1 cellular context compared by ENCODE assay signal in the genomic region with DNA sequence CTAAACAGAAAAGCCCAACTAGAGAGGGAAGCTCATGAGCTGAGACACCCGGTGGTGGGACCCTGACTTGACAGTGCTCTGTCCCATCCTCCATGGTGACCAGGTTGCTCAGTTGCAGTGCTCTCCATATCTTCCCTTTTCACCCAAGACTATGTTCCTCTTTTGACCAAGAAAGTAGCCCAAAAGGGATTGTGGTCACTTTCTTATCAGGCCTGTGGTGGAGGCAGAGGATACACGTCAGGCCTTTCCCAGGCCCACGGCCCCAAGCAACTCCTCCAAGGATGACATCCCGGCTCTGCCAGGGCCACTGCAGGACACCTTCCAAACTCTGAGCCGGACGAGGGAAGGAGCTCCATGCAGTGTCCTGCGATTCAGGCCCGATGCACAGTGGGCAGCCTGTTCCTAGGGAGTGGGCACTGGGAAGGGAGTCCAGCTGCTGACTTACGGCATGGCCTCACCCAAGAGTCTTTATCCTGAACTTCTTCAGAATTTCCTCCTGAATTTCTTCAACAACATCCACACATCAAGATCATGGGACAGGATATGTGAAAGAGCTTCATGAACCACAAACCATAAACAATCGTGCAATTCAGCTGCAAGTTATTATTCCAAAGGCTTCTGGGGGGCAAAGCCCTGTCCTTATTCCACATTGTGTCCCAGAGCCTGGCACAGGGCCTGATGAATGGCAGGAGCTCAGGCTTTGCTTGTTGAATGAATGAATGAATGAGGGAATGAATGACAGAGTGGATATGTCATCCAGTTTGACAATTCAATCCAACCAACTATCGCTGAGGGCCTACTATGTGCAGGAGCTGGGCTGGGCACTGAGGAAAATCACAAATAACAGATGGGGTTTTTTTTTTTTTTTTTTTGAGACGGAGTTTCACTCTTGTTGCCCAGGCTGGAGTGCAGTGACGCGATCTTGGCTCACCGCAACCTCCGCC.
TF ChIP-seq lines count a peak whose summit lies in the region.

No MANE protein-coding gene starts in this region.

TF ChIP-seq in K562, 482 proteins besides CTCF, POLR2A, EP300 and RAD21 (continued from another document and continues in another):
- TF ChIP-seq ATF1 (CRISPR knock-in tag; IDR thresholded peaks at IDR 0.05): no peak
- peak; percentile 77 for TF ChIP-seq ATF1 (tag; IDR thresholded peaks at IDR 0.05)
- TF ChIP-seq, protein P1, sequence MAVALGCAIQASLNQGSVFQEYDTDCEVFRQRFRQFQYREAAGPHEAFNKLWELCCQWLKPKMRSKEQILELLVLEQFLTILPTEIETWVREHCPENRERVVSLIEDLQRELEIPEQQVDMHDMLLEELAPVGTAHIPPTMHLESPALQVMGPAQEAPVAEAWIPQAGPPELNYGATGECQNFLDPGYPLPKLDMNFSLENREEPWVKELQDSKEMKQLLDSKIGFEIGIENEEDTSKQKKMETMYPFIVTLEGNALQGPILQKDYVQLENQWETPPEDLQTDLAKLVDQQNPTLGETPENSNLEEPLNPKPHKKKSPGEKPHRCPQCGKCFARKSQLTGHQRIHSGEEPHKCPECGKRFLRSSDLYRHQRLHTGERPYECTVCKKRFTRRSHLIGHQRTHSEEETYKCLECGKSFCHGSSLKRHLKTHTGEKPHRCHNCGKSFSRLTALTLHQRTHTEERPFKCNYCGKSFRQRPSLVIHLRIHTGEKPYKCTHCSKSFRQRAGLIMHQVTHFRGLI (CRISPR knock-in tag; IDR thresholded peaks at IDR 0.05): no peak
- TF ChIP-seq RNF2 (IDR thresholded peaks at IDR 0.05): no peak
- TF ChIP-seq, protein P2, sequence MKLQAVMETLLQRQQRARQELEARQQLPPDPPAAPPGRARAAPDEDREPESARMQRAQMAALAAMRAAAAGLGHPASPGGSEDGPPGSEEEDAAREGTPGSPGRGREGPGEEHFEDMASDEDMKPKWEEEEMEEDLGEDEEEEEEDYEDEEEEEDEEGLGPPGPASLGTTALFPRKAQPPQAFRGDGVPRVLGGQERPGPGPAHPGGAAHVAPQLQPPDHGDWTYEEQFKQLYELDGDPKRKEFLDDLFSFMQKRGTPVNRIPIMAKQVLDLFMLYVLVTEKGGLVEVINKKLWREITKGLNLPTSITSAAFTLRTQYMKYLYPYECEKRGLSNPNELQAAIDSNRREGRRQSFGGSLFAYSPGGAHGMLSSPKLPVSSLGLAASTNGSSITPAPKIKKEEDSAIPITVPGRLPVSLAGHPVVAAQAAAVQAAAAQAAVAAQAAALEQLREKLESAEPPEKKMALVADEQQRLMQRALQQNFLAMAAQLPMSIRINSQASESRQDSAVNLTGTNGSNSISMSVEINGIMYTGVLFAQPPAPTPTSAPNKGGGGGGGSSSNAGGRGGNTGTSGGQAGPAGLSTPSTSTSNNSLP (IDR thresholded peaks at IDR 0.05; ENCODE audit: borderline replicate concordance, low read depth, low read length): no peak
- TF ChIP-seq MTA2 (IDR thresholded peaks at IDR 0.05; ENCODE audit: low read depth): peak; percentile 51
- TF ChIP-seq FOXK1 (CRISPR knock-in tag; IDR thresholded peaks at IDR 0.05; ENCODE audit: borderline replicate concordance): no peak
- TF ChIP-seq, protein P3, sequence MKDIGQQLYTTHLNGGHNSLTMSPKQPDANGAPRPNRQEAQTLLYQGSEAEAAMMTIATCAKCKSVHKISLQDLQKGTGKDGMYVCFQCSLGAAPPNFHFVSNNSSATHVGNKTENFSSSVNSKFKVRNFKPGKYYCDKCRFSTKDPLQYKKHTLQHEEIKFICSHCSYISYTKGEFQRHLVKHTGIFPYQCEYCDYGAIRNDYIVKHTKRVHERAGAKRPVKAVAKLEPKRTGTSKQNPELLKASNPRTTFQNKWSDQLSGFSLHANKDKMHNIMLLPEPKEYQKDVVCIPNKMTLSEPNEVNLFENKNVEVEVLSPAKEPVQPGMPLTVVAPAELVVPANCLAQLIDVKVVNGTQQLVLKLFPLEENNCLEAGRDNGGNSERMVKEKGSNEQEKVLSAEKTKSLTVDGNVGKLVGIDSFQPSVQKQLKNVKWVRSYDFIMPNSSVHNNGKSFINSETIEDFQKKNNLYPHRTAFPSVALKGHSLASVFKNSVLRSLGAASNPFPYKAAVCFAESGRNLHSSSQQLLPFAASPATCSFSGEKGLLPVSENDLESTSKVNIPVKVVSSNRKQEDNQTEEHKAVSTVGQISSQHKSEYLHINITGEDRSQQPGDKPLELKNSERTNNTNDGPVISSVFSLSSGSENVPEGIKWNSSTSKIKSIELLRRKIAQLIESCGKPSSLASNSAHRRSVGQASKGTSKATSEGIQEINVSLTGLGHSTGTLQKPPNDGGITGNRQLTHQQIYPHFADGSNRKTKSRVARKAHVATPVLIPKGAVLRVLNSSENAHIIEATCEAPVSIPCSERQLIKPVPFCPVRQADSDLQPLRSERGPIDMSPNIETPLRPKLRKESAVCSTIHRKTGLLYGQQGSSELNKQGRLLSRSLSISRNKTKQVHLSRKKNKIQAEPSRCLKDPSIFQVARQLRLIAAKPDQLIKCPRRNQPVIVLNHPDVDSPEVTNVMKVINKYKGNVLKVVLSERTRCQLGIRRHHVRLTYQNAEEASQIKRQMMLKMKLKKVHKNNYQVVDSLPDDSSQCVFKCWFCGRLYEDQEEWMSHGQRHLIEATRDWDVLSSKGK (CRISPR knock-in tag; IDR thresholded peaks at IDR 0.05): no peak
- TF ChIP-seq PTRF (tag; IDR thresholded peaks at IDR 0.05): no peak
- TF ChIP-seq ZNF583 (CRISPR knock-in tag; IDR thresholded peaks at IDR 0.05): no peak
- TF ChIP-seq XRCC3 (IDR thresholded peaks at IDR 0.05): no peak
- TF ChIP-seq SOX6 (IDR thresholded peaks at IDR 0.05): peak; percentile 72; the same call in 1 of the 2 replicates
- TF ChIP-seq, protein P4, sequence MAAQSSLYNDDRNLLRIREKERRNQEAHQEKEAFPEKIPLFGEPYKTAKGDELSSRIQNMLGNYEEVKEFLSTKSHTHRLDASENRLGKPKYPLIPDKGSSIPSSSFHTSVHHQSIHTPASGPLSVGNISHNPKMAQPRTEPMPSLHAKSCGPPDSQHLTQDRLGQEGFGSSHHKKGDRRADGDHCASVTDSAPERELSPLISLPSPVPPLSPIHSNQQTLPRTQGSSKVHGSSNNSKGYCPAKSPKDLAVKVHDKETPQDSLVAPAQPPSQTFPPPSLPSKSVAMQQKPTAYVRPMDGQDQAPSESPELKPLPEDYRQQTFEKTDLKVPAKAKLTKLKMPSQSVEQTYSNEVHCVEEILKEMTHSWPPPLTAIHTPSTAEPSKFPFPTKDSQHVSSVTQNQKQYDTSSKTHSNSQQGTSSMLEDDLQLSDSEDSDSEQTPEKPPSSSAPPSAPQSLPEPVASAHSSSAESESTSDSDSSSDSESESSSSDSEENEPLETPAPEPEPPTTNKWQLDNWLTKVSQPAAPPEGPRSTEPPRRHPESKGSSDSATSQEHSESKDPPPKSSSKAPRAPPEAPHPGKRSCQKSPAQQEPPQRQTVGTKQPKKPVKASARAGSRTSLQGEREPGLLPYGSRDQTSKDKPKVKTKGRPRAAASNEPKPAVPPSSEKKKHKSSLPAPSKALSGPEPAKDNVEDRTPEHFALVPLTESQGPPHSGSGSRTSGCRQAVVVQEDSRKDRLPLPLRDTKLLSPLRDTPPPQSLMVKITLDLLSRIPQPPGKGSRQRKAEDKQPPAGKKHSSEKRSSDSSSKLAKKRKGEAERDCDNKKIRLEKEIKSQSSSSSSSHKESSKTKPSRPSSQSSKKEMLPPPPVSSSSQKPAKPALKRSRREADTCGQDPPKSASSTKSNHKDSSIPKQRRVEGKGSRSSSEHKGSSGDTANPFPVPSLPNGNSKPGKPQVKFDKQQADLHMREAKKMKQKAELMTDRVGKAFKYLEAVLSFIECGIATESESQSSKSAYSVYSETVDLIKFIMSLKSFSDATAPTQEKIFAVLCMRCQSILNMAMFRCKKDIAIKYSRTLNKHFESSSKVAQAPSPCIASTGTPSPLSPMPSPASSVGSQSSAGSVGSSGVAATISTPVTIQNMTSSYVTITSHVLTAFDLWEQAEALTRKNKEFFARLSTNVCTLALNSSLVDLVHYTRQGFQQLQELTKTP (IDR thresholded peaks at IDR 0.05; ENCODE audit: low read depth in 1 of 2, partially characterized antibody in 2 of 2): no peak
- TF ChIP-seq RCOR1 (IDR thresholded peaks at IDR 0.05; ENCODE audit: borderline replicate concordance in 1 of 2, low read depth in 2 of 2, low read length in 2 of 2): peak; percentile 38 to 82; a peak in 3 of 4 replicates
- no peak for TF ChIP-seq ZNF282 (CRISPR knock-in tag; IDR thresholded peaks at IDR 0.05)
- TF ChIP-seq MEF2A (IDR thresholded peaks at IDR 0.05; ENCODE audit: control insufficient read depth, low read depth, low read length): no peak
- TF ChIP-seq CC2D1A (IDR thresholded peaks at IDR 0.05): no peak
- TF ChIP-seq CREM (IDR thresholded peaks at IDR 0.05; ENCODE audit: low read depth): peak; percentile 85
- no peak for TF ChIP-seq DACH1 (IDR thresholded peaks at IDR 0.05; ENCODE audit: partially characterized antibody)
- TF ChIP-seq TRIM28 (IDR thresholded peaks at IDR 0.05): no peak
- TF ChIP-seq ZNF316 (IDR thresholded peaks at IDR 0.05): no peak
- TF ChIP-seq, protein P5, sequence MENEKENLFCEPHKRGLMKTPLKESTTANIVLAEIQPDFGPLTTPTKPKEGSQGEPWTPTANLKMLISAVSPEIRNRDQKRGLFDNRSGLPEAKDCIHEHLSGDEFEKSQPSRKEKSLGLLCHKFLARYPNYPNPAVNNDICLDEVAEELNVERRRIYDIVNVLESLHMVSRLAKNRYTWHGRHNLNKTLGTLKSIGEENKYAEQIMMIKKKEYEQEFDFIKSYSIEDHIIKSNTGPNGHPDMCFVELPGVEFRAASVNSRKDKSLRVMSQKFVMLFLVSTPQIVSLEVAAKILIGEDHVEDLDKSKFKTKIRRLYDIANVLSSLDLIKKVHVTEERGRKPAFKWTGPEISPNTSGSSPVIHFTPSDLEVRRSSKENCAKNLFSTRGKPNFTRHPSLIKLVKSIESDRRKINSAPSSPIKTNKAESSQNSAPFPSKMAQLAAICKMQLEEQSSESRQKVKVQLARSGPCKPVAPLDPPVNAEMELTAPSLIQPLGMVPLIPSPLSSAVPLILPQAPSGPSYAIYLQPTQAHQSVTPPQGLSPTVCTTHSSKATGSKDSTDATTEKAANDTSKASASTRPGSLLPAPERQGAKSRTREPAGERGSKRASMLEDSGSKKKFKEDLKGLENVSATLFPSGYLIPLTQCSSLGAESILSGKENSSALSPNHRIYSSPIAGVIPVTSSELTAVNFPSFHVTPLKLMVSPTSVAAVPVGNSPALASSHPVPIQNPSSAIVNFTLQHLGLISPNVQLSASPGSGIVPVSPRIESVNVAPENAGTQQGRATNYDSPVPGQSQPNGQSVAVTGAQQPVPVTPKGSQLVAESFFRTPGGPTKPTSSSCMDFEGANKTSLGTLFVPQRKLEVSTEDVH (IDR thresholded peaks at IDR 0.05; ENCODE audit: low read depth, partially characterized antibody): no peak
- no peak; the same call in 1 of the 2 replicates for TF ChIP-seq FOXM1 (IDR thresholded peaks at IDR 0.05; ENCODE audit: low read depth)
- no peak for TF ChIP-seq FOXM1 (CRISPR knock-in tag; IDR thresholded peaks at IDR 0.05; ENCODE audit: low read depth)
- no peak for TF ChIP-seq PHTF2 (CRISPR knock-in tag; IDR thresholded peaks at IDR 0.05)
- peak; percentile 66 for TF ChIP-seq RBBP5 (IDR thresholded peaks at IDR 0.05; ENCODE audit: borderline replicate concordance, insufficient read depth, low read length, poor library complexity, severe bottlenecking)
- TF ChIP-seq ZNF217 (CRISPR knock-in tag; IDR thresholded peaks at IDR 0.05): no peak
- 0 out of 2 replicates have a peak, but pooled peaks have one; percentile 38 for TF ChIP-seq ZNF766 (CRISPR knock-in tag; conservative IDR thresholded peaks at IDR 0.05)
- no peak for TF ChIP-seq ZNF174 (CRISPR knock-in tag; IDR thresholded peaks at IDR 0.05)
- no peak for TF ChIP-seq RFX7 (CRISPR knock-in tag; IDR thresholded peaks at IDR 0.05)
- TF ChIP-seq, protein P6, sequence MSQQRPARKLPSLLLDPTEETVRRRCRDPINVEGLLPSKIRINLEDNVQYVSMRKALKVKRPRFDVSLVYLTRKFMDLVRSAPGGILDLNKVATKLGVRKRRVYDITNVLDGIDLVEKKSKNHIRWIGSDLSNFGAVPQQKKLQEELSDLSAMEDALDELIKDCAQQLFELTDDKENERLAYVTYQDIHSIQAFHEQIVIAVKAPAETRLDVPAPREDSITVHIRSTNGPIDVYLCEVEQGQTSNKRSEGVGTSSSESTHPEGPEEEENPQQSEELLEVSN (IDR thresholded peaks at IDR 0.05; ENCODE audit: borderline replicate concordance in 1 of 2, extremely low read depth in 1 of 2, insufficient read depth in 1 of 2, insufficient read length in 1 of 2, low read depth in 1 of 2, low read length in 1 of 2, poor library complexity in 1 of 2, severe bottlenecking in 1 of 2): no peak
- peak; percentile 91; the same call in 1 of the 2 replicates for TF ChIP-seq ESRRA (IDR thresholded peaks at IDR 0.05; ENCODE audit: borderline replicate concordance, low read depth)
- TF ChIP-seq ZNF561 (CRISPR knock-in tag; conservative IDR thresholded peaks at IDR 0.05): no peak
- peak; percentile 55 for TF ChIP-seq SMAD4 (CRISPR knock-in tag; conservative IDR thresholded peaks at IDR 0.05)
- peak; percentile 21 to 25; a peak in 2 of 4 replicates for TF ChIP-seq NRF1 (conservative IDR thresholded peaks at IDR 0.05 in 1 of 2, IDR thresholded peaks at IDR 0.05 in 1 of 2)
- TF ChIP-seq, protein P7, sequence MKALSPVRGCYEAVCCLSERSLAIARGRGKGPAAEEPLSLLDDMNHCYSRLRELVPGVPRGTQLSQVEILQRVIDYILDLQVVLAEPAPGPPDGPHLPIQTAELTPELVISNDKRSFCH (CRISPR knock-in tag; IDR thresholded peaks at IDR 0.05): no peak
- TF ChIP-seq, protein P7 (tag; IDR thresholded peaks at IDR 0.05): 0 out of 2 replicates have a peak, but pooled peaks have one; percentile 56
- TF ChIP-seq STAG1 (CRISPR knock-in tag; IDR thresholded peaks at IDR 0.05; ENCODE audit: borderline replicate concordance): no peak
- TF ChIP-seq MYBL2 (IDR thresholded peaks at IDR 0.05; ENCODE audit: low read depth): no peak
- no peak for TF ChIP-seq MYBL2 (CRISPR knock-in tag; IDR thresholded peaks at IDR 0.05; ENCODE audit: borderline replicate concordance)
- peak; percentile 25; the same call in 1 of the 2 replicates for TF ChIP-seq ADNP (tag; IDR thresholded peaks at IDR 0.05)
- no peak for TF ChIP-seq NFYB (IDR thresholded peaks at IDR 0.05; ENCODE audit: extremely low read depth, insufficient read length)
- TF ChIP-seq NCOR1 (IDR thresholded peaks at IDR 0.05): peak; percentile 63
- TF ChIP-seq, protein P8, sequence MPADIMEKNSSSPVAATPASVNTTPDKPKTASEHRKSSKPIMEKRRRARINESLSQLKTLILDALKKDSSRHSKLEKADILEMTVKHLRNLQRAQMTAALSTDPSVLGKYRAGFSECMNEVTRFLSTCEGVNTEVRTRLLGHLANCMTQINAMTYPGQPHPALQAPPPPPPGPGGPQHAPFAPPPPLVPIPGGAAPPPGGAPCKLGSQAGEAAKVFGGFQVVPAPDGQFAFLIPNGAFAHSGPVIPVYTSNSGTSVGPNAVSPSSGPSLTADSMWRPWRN (IDR thresholded peaks at IDR 0.05; ENCODE audit: low read depth): peak; percentile 63
- TF ChIP-seq CEBPG (CRISPR knock-in tag; IDR thresholded peaks at IDR 0.05): 0 out of 2 replicates have a peak, but pooled peaks have one; percentile 6
- 0 out of 4 replicates have a peak, but pooled peaks of 1 of the 2 experiments have one; percentile 23 for TF ChIP-seq CEBPG (tag; conservative IDR thresholded peaks at IDR 0.05 in 1 of 2, IDR thresholded peaks at IDR 0.05 in 1 of 2)
- TF ChIP-seq ZNF347 (CRISPR knock-in tag; IDR thresholded peaks at IDR 0.05; ENCODE audit: low read depth): no peak
- no peak for TF ChIP-seq SRSF7 (optimal IDR thresholded peaks at IDR 0.05; ENCODE audit: low read depth, low read length)
